In the genomic region with DNA sequence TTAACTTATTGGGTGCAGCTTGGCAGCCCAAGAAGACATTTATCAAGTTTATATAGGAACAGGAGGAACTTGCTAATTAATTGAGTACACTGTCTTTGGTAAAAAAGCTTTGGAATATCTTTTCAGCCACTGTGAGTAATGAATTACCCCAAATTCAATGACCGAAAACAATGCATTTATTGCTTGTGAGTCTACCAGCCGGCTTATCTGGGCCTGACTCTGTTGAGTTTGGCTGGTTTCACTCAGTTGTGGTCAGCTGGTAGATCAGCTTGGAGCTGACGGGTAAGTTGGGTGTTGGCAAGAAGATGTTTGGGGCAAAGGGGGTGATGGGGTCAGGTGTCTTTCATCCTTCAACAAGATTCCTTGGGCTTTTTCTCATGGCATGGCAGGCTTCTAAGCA, we compare ENCODE assay signal across 17 cellular contexts.
"Had no signal": no experiment of that assay in that cellular context is flagged by ENCODE, and none has a peak within 500 bp of the region (broad histone marks: within the 10 kb centered on the region; RNA-seq: fewer than 3 reads in every experiment).

No MANE protein-coding gene starts in this region.

- DNase-seq: KBM-7, MV-4-11, NCI-H1048, NCI-H1105, NCI-H1417, NCI-H1436 treated with DMSO at 0.1 percent for 48 hours, NCI-H1694, NCI-H187 treated with DMSO at 0.1 percent for 48 hours, NCI-H2029 treated with DMSO at 0.1 percent for 48 hours, NCI-H2227 treated with DMSO at 0.1 percent for 48 hours, NCI-H524, NCI-H526 treated with DMSO at 0.1 percent for 48 hours, NCI-H748 treated with DMSO at 0.1 percent for 48 hours, Right ventricle myocardium superior, RPMI8226, SIG-M5 had no signal

- FAIRE-seq: HTR-8/SVneo had no signal
